1 cellular context compared by ENCODE assay signal in the genomic region with DNA sequence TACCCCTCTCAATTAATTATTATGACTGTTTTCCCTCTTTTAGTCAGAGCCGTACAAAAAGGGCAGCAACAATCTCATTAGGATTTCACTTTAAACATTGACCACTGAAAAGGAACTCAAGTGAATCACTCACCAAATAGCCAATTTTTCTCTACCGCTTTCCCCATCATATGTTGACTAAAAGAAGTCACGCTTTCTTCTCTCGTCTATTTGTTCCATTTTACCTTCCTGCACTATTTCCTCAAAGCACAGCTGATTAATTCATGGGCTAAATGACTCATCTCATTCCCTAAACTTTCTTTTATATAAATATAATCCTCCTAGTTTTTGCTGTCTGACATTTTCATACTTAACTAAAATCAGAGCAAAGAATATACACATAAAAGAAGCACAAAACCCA.
TF ChIP-seq lines count a peak whose summit lies in the region.

No MANE protein-coding gene starts in this region.

TF ChIP-seq in IMR-90, 13 proteins besides CTCF, POLR2A, EP300 and RAD21:
- TF ChIP-seq MAFK (IDR thresholded peaks at IDR 0.05; ENCODE audit: low read depth, low read length) (no peak), CHD1 (IDR thresholded peaks at IDR 0.05; ENCODE audit: low read depth, low read length) (no peak), RCOR1 (IDR thresholded peaks at IDR 0.05; ENCODE audit: insufficient replicate concordance, low read length) (no peak), BHLHE40 (IDR thresholded peaks at IDR 0.05; ENCODE audit: low read depth, low read length) (peak; percentile 52; the same call in 1 of the 2 replicates), CEBPB (IDR thresholded peaks at IDR 0.05; ENCODE audit: low read depth, low read length) (peak; percentile 57; the same call in 1 of the 2 replicates), ELK1 (IDR thresholded peaks at IDR 0.05; ENCODE audit: borderline replicate concordance, low read depth, low read length) (no peak), RFX5 (IDR thresholded peaks at IDR 0.05; ENCODE audit: low read depth, low read length) (no peak), FOS (IDR thresholded peaks at IDR 0.05; ENCODE audit: low read depth, low read length) (peak; percentile 44; the same call in 1 of the 2 replicates), MAZ (IDR thresholded peaks at IDR 0.05; ENCODE audit: borderline replicate concordance, low read depth, low read length) (no peak)
